Comparison of ENCODE assay signal across 8 cellular contexts in genomic region chr16:4474192-4474961, GRCh38. TPM values are rescaled to one million over a fixed set of nuclear protein-coding genes. Genes with fewer than 3 reads are reported as not detected.
DNase-seq lines count a peak whose midpoint lies in the region; ATAC-seq and TF ChIP-seq lines count a peak whose summit lies in the region.

NMRAL1 (minus strand) TSS chr16:4474625; CDS start chr16:4474132, 493 bp downstream.

- no peak for TF ChIP-seq CTCF in osteoblast (IDR thresholded peaks at IDR 0.05; ENCODE audit: extremely low read depth, low read depth, low read length)

- peaks cover 37% of the 10 kb centered on the region for H3K79me2 ChIP-seq in osteoblast (ENCODE audit: insufficient read depth, low read length)

- H3K9me3 ChIP-seq in BLaER1, result no peaks in the 10 kb centered on the region
- no peaks in the 10 kb centered on the region for H3K9me3 ChIP-seq in MG63
- H3K9me3 ChIP-seq in osteoblast (ENCODE audit: low read depth, low read length), result no peaks in the 10 kb centered on the region

- H2AFZ ChIP-seq in osteoblast (ENCODE audit: low read length), result peak within 1 kb of the TSS; percentile 83

- ATAC-seq in GM19463 (IDR thresholded peaks at IDR 0.05; ENCODE audit: unreplicated experiment), result peak; percentile 39
- ATAC-seq in activated naive CD4-positive, alpha-beta T cell treated with anti-CD3 and anti-CD28 coated beads, Interleukin-2, amount 50 U/mL, for 72 hours, result peak; percentile 64 to 71

- peak; percentile 89 for DNase-seq in MG63
- peak; percentile 86 for DNase-seq in SKM-1 (lab: John Stamatoyannopoulos, UW; ENCODE audit: unreplicated experiment)
- peak; percentile 89 to 91 for DNase-seq in activated naive CD4-positive, alpha-beta T cell treated with anti-CD3 and anti-CD28 coated beads, Interleukin-2, amount 50 U/mL, for 72 hours (ENCODE audit: low spot score in 2 of 2)
- peak; percentile 87 for DNase-seq in glomerular visceral epithelial cell (ENCODE audit: extremely low spot score)
- DNase-seq in osteoblast (ENCODE audit: insufficient read length, low spot score, missing footprints), result peak; percentile 97

- H3K27me3 ChIP-seq in BLaER1 (no peaks in the 10 kb centered on the region), MG63 (no peaks in the 10 kb centered on the region), osteoblast (ENCODE audit: insufficient read depth, low read length) (no peaks in the 10 kb centered on the region)

- peak within 1 kb of the TSS; percentile 87 for H3K9ac ChIP-seq in BLaER1

- H3K4me2 ChIP-seq in BLaER1 (peak within 1 kb of the TSS; percentile 97), osteoblast (ENCODE audit: insufficient read depth, low read length) (peak within 1 kb of the TSS; percentile 86)

- H3K36me3 ChIP-seq in BLaER1 (peaks cover 17% of the 10 kb centered on the region), MG63 (peaks cover 11% of the 10 kb centered on the region; the same call in 1 of the 2 replicates), osteoblast (ENCODE audit: insufficient read depth, low read length) (peaks cover 6% of the 10 kb centered on the region)

- H3K27ac ChIP-seq in BLaER1 (peak within 1 kb of the TSS; percentile 91), osteoblast (ENCODE audit: low read depth, low read length) (peak within 1 kb of the TSS; percentile 60), temporal lobe (ENCODE audit: low read depth, low read length) (peak within 1 kb of the TSS; percentile 69)

- peaks cover 28% of the 10 kb centered on the region for H4K20me1 ChIP-seq in BLaER1
- H4K20me1 ChIP-seq in osteoblast (ENCODE audit: insufficient read depth, low read length), result peaks cover 10% of the 10 kb centered on the region

- peak within 1 kb of the TSS; percentile 70 to 94 for H3K27ac Mint-ChIP-seq in activated naive CD4-positive, alpha-beta T cell treated with anti-CD3 and anti-CD28 coated beads, Interleukin-2, amount 50 U/mL, for 72 hours

- H3K4me3 ChIP-seq in BLaER1, result peak within 1 kb of the TSS; percentile 80
- H3K4me3 ChIP-seq in MG63, result peak within 1 kb of the TSS; percentile 56
- H3K4me3 ChIP-seq in osteoblast (ENCODE audit: insufficient read depth, low read length), result peak within 1 kb of the TSS; percentile 84

- peaks cover 48% of the 10 kb centered on the region for H3K4me1 ChIP-seq in BLaER1
- peaks cover 20% of the 10 kb centered on the region for H3K4me1 ChIP-seq in osteoblast (ENCODE audit: insufficient read depth, low read length)

- H3K9me3 Mint-ChIP-seq in activated naive CD4-positive, alpha-beta T cell treated with anti-CD3 and anti-CD28 coated beads, Interleukin-2, amount 50 U/mL, for 72 hours, result no peaks in the 10 kb centered on the region

- peaks cover 4% of the 10 kb centered on the region in 2 donors for H3K36me3 Mint-ChIP-seq in activated naive CD4-positive, alpha-beta T cell treated with anti-CD3 and anti-CD28 coated beads, Interleukin-2, amount 50 U/mL, for 72 hours

RNA-seq across cellular contexts. Expression of gene NMRAL1, which starts in this region (rescaled TPM):
- total RNA-seq in MG63 (2014; rRNA removed; shearing (Covaris generic); ENCODE audit: low replicate concordance), result 19.6 and 47.3 TPM in 2 replicates
- 10 to 100 TPM; 30.5 to 42.8 TPM for total RNA-seq in activated naive CD4-positive, alpha-beta T cell treated with anti-CD3 and anti-CD28 coated beads, Interleukin-2, amount 50 U/mL, for 72 hours
- total RNA-seq in osteoblast, result 71.0 and 90.5 TPM in 2 replicates
- total RNA-seq in temporal lobe, result 39.1 TPM

Comparison
In these comparisons a context has a peak if more than half of its experiments do, and no peak if none do; other contexts are left out.
1. Peak in every context shown above with its lines: DNase-seq, ATAC-seq, H3K4me3 ChIP-seq and H3K27ac ChIP-seq.